9 cellular contexts compared by ENCODE assay signal in the genomic region with DNA sequence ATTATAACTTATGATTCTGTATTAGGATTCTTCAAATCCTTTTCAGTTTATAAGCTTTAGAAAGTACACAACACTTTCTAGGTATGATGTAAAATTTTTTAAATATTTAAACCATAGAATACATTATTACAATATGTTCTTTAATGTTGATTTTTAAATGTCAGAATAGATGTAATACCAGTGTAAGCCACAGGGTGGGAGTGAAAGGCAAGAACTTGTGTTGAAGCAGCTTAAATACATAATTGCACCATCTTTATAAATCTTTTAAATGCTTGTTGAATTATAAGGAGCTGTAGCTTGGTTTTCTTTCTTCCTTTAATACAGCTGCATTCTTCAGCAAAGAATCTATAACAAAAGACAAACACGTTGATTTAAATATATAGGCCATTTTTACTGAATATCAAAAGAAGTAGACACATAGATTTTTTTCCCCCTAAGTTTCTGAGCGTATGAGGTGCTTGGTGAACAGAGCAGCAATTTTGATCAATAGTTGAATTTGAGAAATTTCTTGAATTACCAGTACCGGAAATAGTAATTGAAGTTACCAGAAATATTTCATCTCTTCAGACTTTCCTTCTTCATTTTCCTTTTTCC.
DNase-seq lines count a peak whose midpoint lies in the region; ATAC-seq, FAIRE-seq and TF ChIP-seq lines count a peak whose summit lies in the region.
"Had no signal": no experiment of that assay in that cellular context is flagged by ENCODE, and none has a peak within 500 bp of the region (broad histone marks: within the 10 kb centered on the region; RNA-seq: fewer than 3 reads in every experiment).

No MANE protein-coding gene starts in this region.

- intact Hi-C loops in prostate gland (cut with DNase I) (no loop called here), lower leg skin (cut with DNase I; ENCODE audit: low total_unique reads) (no loop called here)

- CTCF ChIA-PET in AG04450 (lab: Charles Lee): interaction anchor here (0.6 to 5.9 kb wide), 24 partner anchors 8 to 1850 kb away, joined by 3 to 64 read pairs (median 4); a partner anchor contains a TSS

- FAIRE-seq in RCC 7860 (lab: Jason Lieb, UNC): peak; percentile 91

- H3K27me3 ChIP-seq in AG04450 (ENCODE audit: control insufficient read depth, insufficient read depth, low read length): no peaks in the 10 kb centered on the region
- no peaks in the 10 kb centered on the region for H3K27me3 ChIP-seq in prostate gland (replicated peaks; ENCODE audit: insufficient read depth)

- TF ChIP-seq CTCF in AG04450 (IDR thresholded peaks at IDR 0.05; ENCODE audit: low read depth, low read length) (peak; percentile 70), GM12864 (IDR thresholded peaks at IDR 0.05; ENCODE audit: low read depth, low read length, missing control alignments) (peak; percentile 56), prostate gland (IDR thresholded peaks at IDR 0.05) (peak in 3 of 4 experiments; percentile 75 to 87 (median 77)), lower leg skin (IDR thresholded peaks at IDR 0.05) (peak in 1 of 3 donors; percentile 55)

- H3K4me3 ChIP-seq in AG04450 (ENCODE audit: low read depth, low read length): no peak overlapping the region
- H3K4me3 ChIP-seq in GM12864 (ENCODE audit: low read depth, low read length): no peak overlapping the region
- no peak overlapping the region for H3K4me3 ChIP-seq in prostate gland
- no peak overlapping the region for H3K4me3 ChIP-seq in lower leg skin (ENCODE audit: low read depth, poor library complexity, severe bottlenecking)

- peak; percentile 67 for ATAC-seq in HG03354 (IDR thresholded peaks at IDR 0.05; ENCODE audit: poor library complexity, severe bottlenecking, unreplicated experiment)
- peak; percentile 55 for ATAC-seq in esophagus mucosa

- DNase-seq in AG04450 (ENCODE audit: low read depth, low spot score): no peak
- DNase-seq in GM12864 (ENCODE audit: low read depth): no peak
- DNase-seq in RCC 7860 (ENCODE audit: low spot score): no peak
- DNase-seq in prostate gland (ENCODE audit: low spot score): peak; percentile 46
- DNase-seq in lower leg skin (ENCODE audit: low spot score in 2 of 2): no peak
- no peak for DNase-seq in iPS-NIHi7 (ENCODE audit: extremely low spot score)

- 72% methylated on average over 3 of the region's 3 CpGs for WGBS in prostate gland
- WGBS in lower leg skin, 2 donors: 74% methylated on average over 3 of the region's 3 CpGs

- no peaks in the 10 kb centered on the region for H3K9me3 ChIP-seq in AG04450 (ENCODE audit: control insufficient read depth, insufficient read depth, low read length)
- no peaks in the 10 kb centered on the region for H3K9me3 ChIP-seq in prostate gland

- H3K27ac ChIP-seq in AG04450 (ENCODE audit: low read depth, low read length) (no peak overlapping the region), prostate gland (no peak overlapping the region)
- H3K27ac ChIP-seq: HL-60 had no signal

- POLR2A ChIA-PET in AG04450 (lab: Yijun Ruan, JAX): no interaction called here

- no peak for TF ChIP-seq POLR2A in prostate gland (IDR thresholded peaks at IDR 0.05)
- no peak for TF ChIP-seq POLR2A in lower leg skin (IDR thresholded peaks at IDR 0.05)

- no peaks in the 10 kb centered on the region for H3K36me3 ChIP-seq in prostate gland

- no peaks in the 10 kb centered on the region for H3K4me1 ChIP-seq in prostate gland (replicated peaks)
